In genomic region chr14:55200646-55201045, GRCh38 we compare ENCODE assay signal across 27 cellular contexts. TPM values are rescaled to one million over a fixed set of nuclear protein-coding genes. Genes with fewer than 3 reads are reported as not detected.
"Had no signal": no experiment of that assay in that cellular context is flagged by ENCODE, and none has a peak within 500 bp of the region (broad histone marks: within the 10 kb centered on the region; RNA-seq: fewer than 3 reads in every experiment).

No MANE protein-coding gene starts in this region.

- H3K27ac ChIP-seq: esophagus muscularis mucosa, foreskin keratinocyte, gastroesophageal sphincter, heart right ventricle, left lung, psoas muscle, sigmoid colon, stomach, tibial artery, upper lobe of left lung, uterus had no signal

- H3K27ac Mint-ChIP-seq: endodermal cell; nephron; stimulated activated effector memory CD8-positive, alpha-beta T cell treated with anti-CD3 and anti-CD28 coated beads, Interleukin-12 subunit alpha, Interleukin-12 subunit beta, amount 100 ng/mL, for 72 hours had no signal

- H3K4me3 Mint-ChIP-seq: endodermal cell; naive thymus-derived CD4-positive, alpha-beta T cell; nephron; stimulated activated effector memory CD8-positive, alpha-beta T cell treated with anti-CD3 and anti-CD28 coated beads, Interleukin-12 subunit alpha, Interleukin-12 subunit beta, amount 100 ng/mL, for 72 hours had no signal

- H3K9me3 ChIP-seq: esophagus muscularis mucosa, gastroesophageal sphincter, heart right ventricle, left lung, psoas muscle, sigmoid colon, stomach, tibial artery, upper lobe of left lung, uterus had no signal

- H3K36me3 Mint-ChIP-seq: naive thymus-derived CD4-positive, alpha-beta T cell; stimulated activated effector memory CD8-positive, alpha-beta T cell treated with anti-CD3 and anti-CD28 coated beads, Interleukin-12 subunit alpha, Interleukin-12 subunit beta, amount 100 ng/mL, for 72 hours had no signal

- H3K27me3 ChIP-seq: esophagus muscularis mucosa, gastroesophageal sphincter, left lung, sigmoid colon, stomach, tibial artery, upper lobe of left lung, uterus had no signal

- H3K4me1 Mint-ChIP-seq: naive thymus-derived CD4-positive, alpha-beta T cell; nephron; stimulated activated effector memory CD8-positive, alpha-beta T cell treated with anti-CD3 and anti-CD28 coated beads, Interleukin-12 subunit alpha, Interleukin-12 subunit beta, amount 100 ng/mL, for 72 hours had no signal

- H3K4me1 ChIP-seq: esophagus muscularis mucosa, foreskin keratinocyte, gastroesophageal sphincter, heart right ventricle, left lung, psoas muscle, sigmoid colon, stomach, tibial artery, upper lobe of left lung, uterus had no signal

- DNase-seq: cortex of kidney; effector CD8-positive, alpha-beta T cell; foreskin keratinocyte; heart right ventricle; hippocampal formation; left cardiac atrium; left lung; mesenchymal stem cell; midbrain; naive thymus-derived CD4-positive, alpha-beta T cell; nucleus accumbens; posterior cingulate gyrus; psoas muscle; right cardiac atrium; sigmoid colon; stimulated activated CD4-positive, alpha-beta T cell treated with anti-CD3 and anti-CD28 coated beads, Interleukin-2, amount 100 ng/mL, for 24 hours; stimulated activated CD4-positive, alpha-beta T cell treated with anti-CD3 and anti-CD28 coated beads, Interleukin-4, amount 100 ng/mL, for 24 hours; stimulated activated naive CD4-positive, alpha-beta T cell treated with Interleukin-2 at 50 U/mL for 16 hours; stomach; tibial artery; upper lobe of left lung; uterus had no signal

- H3K36me3 ChIP-seq: esophagus muscularis mucosa, gastroesophageal sphincter, heart right ventricle, left lung, sigmoid colon, stomach, tibial artery, upper lobe of left lung, uterus had no signal

- ATAC-seq: foreskin keratinocyte; gastroesophageal sphincter; heart right ventricle; left cardiac atrium; left lung; naive thymus-derived CD4-positive, alpha-beta T cell; psoas muscle; right cardiac atrium; stimulated activated effector memory CD8-positive, alpha-beta T cell treated with anti-CD3 and anti-CD28 coated beads, Interleukin-12 subunit alpha, Interleukin-12 subunit beta, amount 100 ng/mL, for 72 hours had no signal

- H3K4me3 ChIP-seq: esophagus muscularis mucosa, gastroesophageal sphincter, heart right ventricle, left lung, psoas muscle, sigmoid colon, stomach, tibial artery, upper lobe of left lung, uterus had no signal

RNA-seq across cellular contexts. Expression of gene DLGAP5, which starts 9.3 kb away (rescaled TPM):
- polyA plus RNA-seq: naive thymus-derived CD4-positive, alpha-beta T cell had no signal
